ENCODE assay signal across 8 cellular contexts in the genomic region with DNA sequence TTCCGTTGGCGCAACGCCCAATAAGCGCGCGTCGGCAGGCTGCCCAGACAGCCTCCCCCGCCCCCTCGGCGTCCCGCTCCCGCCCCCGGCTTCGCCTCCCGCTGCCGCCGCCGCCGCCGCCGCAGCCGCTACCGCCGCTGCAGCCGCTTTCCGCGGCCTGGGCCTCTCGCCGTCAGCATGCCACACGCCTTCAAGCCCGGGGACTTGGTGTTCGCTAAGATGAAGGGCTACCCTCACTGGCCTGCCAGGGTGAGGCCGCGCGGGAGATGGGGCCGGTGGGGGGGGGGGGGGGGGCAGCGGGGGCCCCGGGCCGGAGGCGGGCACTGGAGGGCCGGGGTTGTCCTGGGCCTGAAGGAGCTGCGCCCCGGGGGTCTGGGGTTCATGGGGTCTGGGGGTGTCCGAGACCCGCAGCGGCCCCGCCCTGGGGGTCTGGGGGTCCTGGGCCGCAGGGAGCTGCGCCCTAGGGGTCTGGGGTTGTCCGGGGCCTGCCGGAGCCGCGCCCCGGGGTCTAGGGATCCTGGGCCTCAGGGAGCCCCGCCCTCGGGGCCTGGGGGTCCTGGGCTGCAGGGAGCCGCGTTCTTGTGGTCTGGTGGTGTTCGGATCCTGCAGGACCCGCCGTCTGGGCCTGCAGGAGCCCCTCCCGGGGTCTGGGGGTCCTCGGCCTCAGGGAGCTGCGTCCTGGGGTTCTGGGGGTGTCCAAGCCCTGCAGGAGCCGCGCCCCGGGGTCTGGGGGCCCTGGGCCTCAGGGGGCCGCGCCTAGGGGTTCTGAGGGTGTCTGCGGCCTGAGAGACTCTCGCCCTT. TPM values are rescaled to one million over a fixed set of nuclear protein-coding genes. Genes with fewer than 3 reads are reported as not detected.
A peak's percentile ranks its signal among the peaks of the same experiment; 100 is the strongest.
DNase-seq lines count a peak whose midpoint lies in the region; ATAC-seq and TF ChIP-seq lines count a peak whose summit lies in the region.

TSS of gene HDGFL2 (plus strand) at position 124 of the 801 bp plus-strand sequence. CDS start at position 178, 54 bp downstream.

- H3K9me3 ChIP-seq in SK-N-SH (no peaks in the 10 kb centered on the region), Peyer's patch (no peaks in the 10 kb centered on the region), muscle layer of colon (ENCODE audit: low read length) (no peaks in the 10 kb centered on the region)
- no peaks in the 10 kb centered on the region for H3K9me3 ChIP-seq in effector memory CD4-positive, alpha-beta T cell (ENCODE audit: control insufficient read depth, low read length)

- peaks cover 52% of the 10 kb centered on the region for H3K79me2 ChIP-seq in SK-N-SH (ENCODE audit: insufficient read depth)

- peak within 1 kb of the TSS; percentile 82 to 90 for H3K27ac ChIP-seq in SK-N-SH (ENCODE audit: low read depth in 2 of 2, low read length in 1 of 2)
- H3K27ac ChIP-seq in Peyer's patch: peak within 1 kb of the TSS; percentile 80 to 89 (median 84)
- peak within 1 kb of the TSS; percentile 64 for H3K27ac ChIP-seq in effector memory CD4-positive, alpha-beta T cell (ENCODE audit: insufficient read depth, low read length, poor library complexity, severe bottlenecking)
- H3K27ac ChIP-seq in muscle layer of colon (ENCODE audit: low read depth, low read length): peak within 1 kb of the TSS; percentile 92

- peak within 1 kb of the TSS; percentile 99 for H3K4me2 ChIP-seq in SK-N-SH

- H2AFZ ChIP-seq in SK-N-SH (ENCODE audit: low read depth): peak within 1 kb of the TSS; percentile 95

- no peak for TF ChIP-seq CTCF in SK-N-SH (IDR thresholded peaks at IDR 0.05)
- TF ChIP-seq CTCF in Peyer's patch (IDR thresholded peaks at IDR 0.05): no peak

- H4K20me1 ChIP-seq in SK-N-SH (ENCODE audit: insufficient read depth): no peaks in the 10 kb centered on the region

- DNase-seq in SK-N-SH (no peak), Peyer's patch (peak in 1 of 3 donors; percentile 98), SKM-1 (lab: John Stamatoyannopoulos, UW; ENCODE audit: unreplicated experiment) (no peak), NCI-H1694 treated with DMSO at 0.1 percent for 48 hours (lab: John Stamatoyannopoulos, UW) (no peak)
- DNase-seq in effector memory CD4-positive, alpha-beta T cell: no peak
- DNase-seq in stimulated activated naive CD4-positive, alpha-beta T cell treated with Interleukin-2 at 50 U/mL for 16 hours (lab: John Stamatoyannopoulos, UW): no peak

- no peaks in the 10 kb centered on the region for H3K9me2 ChIP-seq in SK-N-SH

- no peak for TF ChIP-seq POLR2A in Peyer's patch (IDR thresholded peaks at IDR 0.05)

- no peak; a peak in 1 of 4 replicates for TF ChIP-seq EP300 in SK-N-SH (IDR thresholded peaks at IDR 0.05; ENCODE audit: borderline replicate concordance in 1 of 2, low read depth in 1 of 2, low read length in 1 of 2)

- no peak for ATAC-seq in SK-N-SH treated with all-trans-retinoic acid at 6 μM for 48 hours

- WGBS in SK-N-SH (ENCODE audit: low lambda C conversion rate): 0% methylated on average over 10 of the region's 71 CpGs

- peaks cover 11% of the 10 kb centered on the region for H3F3A ChIP-seq in SK-N-SH (replicated peaks; ENCODE audit: insufficient read depth)

- H3K27me3 ChIP-seq in SK-N-SH (ENCODE audit: insufficient read depth) (no peaks in the 10 kb centered on the region), Peyer's patch (no peaks in the 10 kb centered on the region), muscle layer of colon (ENCODE audit: control insufficient read depth in 1 of 2, insufficient read depth in 2 of 2, low read length in 2 of 2) (no peaks in the 10 kb centered on the region)
- no peaks in the 10 kb centered on the region for H3K27me3 ChIP-seq in effector memory CD4-positive, alpha-beta T cell (replicated peaks; ENCODE audit: control insufficient read depth, insufficient read depth, low read length, poor library complexity, severe bottlenecking)

- H3K4me1 ChIP-seq in SK-N-SH (ENCODE audit: control insufficient read depth in 1 of 2, insufficient read depth in 2 of 2, low read depth in 1 of 2, low read length in 1 of 2): peaks cover 3 to 21% of the 10 kb centered on the region in 2 experiments; a peak in 1 of 4 replicates
- H3K4me1 ChIP-seq in Peyer's patch: peaks cover 0 to 19% (median 13%) of the 10 kb centered on the region in 4 donors
- H3K4me1 ChIP-seq in effector memory CD4-positive, alpha-beta T cell (ENCODE audit: control insufficient read depth, insufficient read depth, low read length, poor library complexity, severe bottlenecking): peaks cover 25% of the 10 kb centered on the region
- peaks cover 21% of the 10 kb centered on the region for H3K4me1 ChIP-seq in muscle layer of colon (ENCODE audit: insufficient read depth, low read length)

- no peak for TF ChIP-seq RAD21 in SK-N-SH (IDR thresholded peaks at IDR 0.05; ENCODE audit: low read length)

- H3K9ac ChIP-seq in SK-N-SH (peak within 1 kb of the TSS; percentile 88), muscle layer of colon (ENCODE audit: low read length) (peak within 1 kb of the TSS; percentile 49)

- CTCF ChIA-PET in SK-N-SH (lab: Yijun Ruan, JAX): interaction anchor here (0.9 kb wide), 1 partner anchor 1217 kb away, joined by 3 read pairs; no protein-coding TSS in a partner anchor

- POLR2A ChIA-PET in SK-N-SH (lab: Yijun Ruan, JAX): interaction anchor here (1.0 to 2.0 kb wide), 3 partner anchors 16 to 84 kb away, joined by 3 to 11 read pairs (median 4); no protein-coding TSS in a partner anchor

- H3K36me3 ChIP-seq in SK-N-SH (replicated peaks in 1 of 2; ENCODE audit: control insufficient read depth in 1 of 2, insufficient read depth in 2 of 2, low read length in 1 of 2): peaks cover 16 to 17% of the 10 kb centered on the region in 2 experiments
- H3K36me3 ChIP-seq in Peyer's patch: peaks cover 0 to 22% (median 0%) of the 10 kb centered on the region in 3 donors
- peaks cover 15% of the 10 kb centered on the region for H3K36me3 ChIP-seq in effector memory CD4-positive, alpha-beta T cell (ENCODE audit: control insufficient read depth, insufficient read depth, low read length)
- peaks cover 12% of the 10 kb centered on the region for H3K36me3 ChIP-seq in muscle layer of colon (ENCODE audit: insufficient read depth, low read length)

- H3K4me3 ChIP-seq in SK-N-SH (ENCODE audit: low read depth in 2 of 2, low read length in 1 of 2) (peak within 1 kb of the TSS; percentile 88 to 92), Peyer's patch (peak within 1 kb of the TSS; percentile 83 to 97 (median 95)), muscle layer of colon (ENCODE audit: low read depth in 1 of 2, low read length in 2 of 2) (peak within 1 kb of the TSS; percentile 68 to 78)
- H3K4me3 ChIP-seq in effector memory CD4-positive, alpha-beta T cell (ENCODE audit: insufficient read depth, low read depth, low read length, poor library complexity, severe bottlenecking): peak within 1 kb of the TSS; percentile 72

TF ChIP-seq in SK-N-SH, 30 proteins besides CTCF, POLR2A, EP300 and RAD21 (continues in another document):
- no peak; the same call in 1 of the 2 replicates for TF ChIP-seq NFIC (IDR thresholded peaks at IDR 0.05; ENCODE audit: borderline replicate concordance)
- no peak for TF ChIP-seq SMC3 (IDR thresholded peaks at IDR 0.05; ENCODE audit: low read depth, low read length)
- TF ChIP-seq, protein P1, sequence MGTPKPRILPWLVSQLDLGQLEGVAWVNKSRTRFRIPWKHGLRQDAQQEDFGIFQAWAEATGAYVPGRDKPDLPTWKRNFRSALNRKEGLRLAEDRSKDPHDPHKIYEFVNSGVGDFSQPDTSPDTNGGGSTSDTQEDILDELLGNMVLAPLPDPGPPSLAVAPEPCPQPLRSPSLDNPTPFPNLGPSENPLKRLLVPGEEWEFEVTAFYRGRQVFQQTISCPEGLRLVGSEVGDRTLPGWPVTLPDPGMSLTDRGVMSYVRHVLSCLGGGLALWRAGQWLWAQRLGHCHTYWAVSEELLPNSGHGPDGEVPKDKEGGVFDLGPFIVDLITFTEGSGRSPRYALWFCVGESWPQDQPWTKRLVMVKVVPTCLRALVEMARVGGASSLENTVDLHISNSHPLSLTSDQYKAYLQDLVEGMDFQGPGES (IDR thresholded peaks at IDR 0.05; ENCODE audit: low read depth, low read length): no peak
- no peak for TF ChIP-seq RXRA (IDR thresholded peaks at IDR 0.05; ENCODE audit: borderline replicate concordance, low read depth)

TF ChIP-seq in SK-N-SH treated with all-trans-retinoic acid at 6 μM for 48 hours, 23 proteins besides CTCF, POLR2A, EP300 and RAD21 (continues in another document):
- TF ChIP-seq CSDC2 (CRISPR knock-in tag; IDR thresholded peaks at IDR 0.05): no peak
- no peak for TF ChIP-seq CSRNP3 (CRISPR knock-in tag; IDR thresholded peaks at IDR 0.05)
- no peak for TF ChIP-seq ZNF8 (CRISPR knock-in tag; IDR thresholded peaks at IDR 0.05)
- no peak for TF ChIP-seq GLIS3 (CRISPR knock-in tag; IDR thresholded peaks at IDR 0.05)
- TF ChIP-seq ISL1 (CRISPR knock-in tag; IDR thresholded peaks at IDR 0.05): no peak

RNA-seq across cellular contexts. Expression of gene HDGFL2, which starts in this region (rescaled TPM):
- 63.0 and 77.8 TPM in 2 replicates for polyA plus RNA-seq in SK-N-SH (2012; rRNA removed)
- polyA plus RNA-seq in SK-N-SH (2012; cell fraction: cytosol; rRNA removed): 47.5 and 57.8 TPM in 2 replicates
- 103 and 119 TPM in 2 replicates for polyA plus RNA-seq in SK-N-SH (2012; cell fraction: nucleus; rRNA removed)
- total RNA-seq in Peyer's patch: 10 to 100 TPM; 20.5 to 73.4 (median 28.6) TPM
